Comparison of ENCODE assay signal across 1 cellular context in the genomic region with DNA sequence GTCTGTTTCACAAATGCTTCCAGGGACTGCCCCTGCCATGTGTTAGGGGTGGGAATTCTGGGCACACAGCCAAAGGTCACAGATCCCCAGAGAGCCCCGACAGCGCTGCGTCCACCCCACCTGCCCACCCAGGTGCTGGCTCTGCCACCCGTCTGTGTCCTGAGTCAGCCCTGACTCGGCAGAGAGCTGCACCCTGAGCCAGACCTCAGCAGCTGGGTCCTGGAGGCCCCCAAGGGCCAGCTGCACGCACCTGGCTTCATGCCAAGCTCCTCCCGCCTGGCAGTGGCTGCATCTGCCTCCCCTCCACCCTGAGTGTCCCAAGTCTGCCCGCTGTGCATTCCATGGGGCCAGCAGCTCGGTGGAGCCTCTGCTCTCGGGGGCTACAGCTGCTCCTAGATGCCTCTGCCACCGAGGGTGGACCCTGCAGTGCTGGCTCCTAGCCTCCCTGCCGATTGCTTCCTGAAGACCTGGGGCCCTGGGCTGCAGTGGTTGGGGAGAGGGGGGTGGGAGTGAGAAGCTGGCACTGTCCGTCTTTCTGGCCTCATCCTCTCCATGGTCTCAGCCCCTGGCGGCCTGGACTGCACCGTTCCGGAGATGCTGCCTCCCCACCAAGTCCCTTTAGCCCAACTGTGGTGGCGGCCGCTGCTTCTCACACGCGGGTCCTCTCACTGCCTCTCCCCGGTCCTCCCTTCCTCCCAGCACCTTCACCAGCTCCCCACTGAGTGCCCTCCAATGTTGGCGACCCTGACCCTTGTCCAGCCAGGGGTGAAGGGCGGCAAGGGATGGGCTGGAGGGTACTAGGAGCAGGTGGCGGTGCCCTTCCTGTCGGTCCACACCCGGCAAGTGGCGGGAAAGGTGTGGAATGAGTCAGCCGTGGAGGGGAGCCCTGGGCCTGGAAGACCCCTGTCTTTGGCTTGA.
TF ChIP-seq lines count a peak whose summit lies in the region.

No MANE protein-coding gene starts in this region.

TF ChIP-seq in A549, 52 proteins besides CTCF, POLR2A, EP300 and RAD21:
- no peak for TF ChIP-seq SREBF2 (IDR thresholded peaks at IDR 0.05)
- 0 out of 2 replicates have a peak, but pooled peaks have one; percentile 5 for TF ChIP-seq MAX (IDR thresholded peaks at IDR 0.05)
TF ChIP-seq in A549: peak in this region for 1.
